ENCODE assay signal across 14 cellular contexts in genomic region chr15:47715402-47715801, GRCh38. TPM values are rescaled to one million over a fixed set of nuclear protein-coding genes. Genes with fewer than 3 reads are reported as not detected.
"Had no signal": no experiment of that assay in that cellular context is flagged by ENCODE, and none has a peak within 500 bp of the region (broad histone marks: within the 10 kb centered on the region; RNA-seq: fewer than 3 reads in every experiment).

No MANE protein-coding gene starts in this region.

- H3K27ac ChIP-seq: VCaP had no signal

- DNase-seq: activated CD4-positive, alpha-beta memory T cell treated with anti-CD3 and anti-CD28 coated beads, Interleukin-2, amount 10 ng/mL, durations not matched to agents 7 days and 5 days; activated CD4-positive, alpha-beta T cell treated with anti-CD3 and anti-CD28 coated beads for 4 hours; activated gamma-delta T cell; activated T-cell treated with anti-CD3 and anti-CD28 coated beads, Interleukin-2, amount 50 U/mL, for 4 hours; amniotic stem cell; cerebellar nuclear complex; SIG-M5; stimulated activated CD4-positive, alpha-beta T cell treated with anti-CD3 and anti-CD28 coated beads, Interleukin-15, amount 100 ng/mL, for 24 hours; stimulated activated CD4-positive, alpha-beta T cell treated with anti-CD3 and anti-CD28 coated beads, Interleukin-4, amount 100 ng/mL, for 1 hour; stimulated activated naive B cell treated with anti-CD40 and anti-IgM and Interleukin-4, amounts not matched to agents 10 μg/mL and 1 μg/mL and 100 μg/mL, for 72 hours had no signal

- ATAC-seq: activated naive CD4-positive, alpha-beta T cell treated with anti-CD3 and anti-CD28 coated beads, Interleukin-2, amount 50 U/mL, for 72 hours; activated T-cell treated with anti-CD3 and anti-CD28 coated beads, Interleukin-2, amount 50 U/mL, for 4 hours; stimulated activated naive B cell treated with anti-CD40 and anti-IgM and Interleukin-4, amounts not matched to agents 10 μg/mL and 1 μg/mL and 100 μg/mL, for 72 hours had no signal

- FAIRE-seq: endometrium had no signal

RNA-seq across cellular contexts. Expression of gene SEMA6D, which starts 1.9 kb away (rescaled TPM):
- total RNA-seq: activated CD4-positive, alpha-beta memory T cell treated with anti-CD3 and anti-CD28 coated beads, Interleukin-2, amount 10 ng/mL, durations not matched to agents 7 days and 5 days; activated naive CD4-positive, alpha-beta T cell treated with anti-CD3 and anti-CD28 coated beads, Interleukin-2, amount 50 U/mL, for 72 hours; activated T-cell treated with anti-CD3 and anti-CD28 coated beads, Interleukin-2, amount 50 U/mL, for 4 hours; T-helper 1 cell treated with Interleukin-12 subunit alpha and Interleukin-12 subunit beta and Interleukin-4 antibody, amounts not matched to agents 30 ng/mL and 1 ng/mL, for 36 hours had no signal
